In genomic region chr21:31908106-31909031, GRCh38 we compare ENCODE assay signal across 14 cellular contexts. TPM values are rescaled to one million over a fixed set of nuclear protein-coding genes. Genes with fewer than 3 reads are reported as not detected.
A peak's percentile ranks its signal among the peaks of the same experiment; 100 is the strongest.
DNase-seq lines count a peak whose midpoint lies in the region; ATAC-seq and TF ChIP-seq lines count a peak whose summit lies in the region.
"Had no signal": no experiment of that assay in that cellular context is flagged by ENCODE, and none has a peak within 500 bp of the region (broad histone marks: within the 10 kb centered on the region; RNA-seq: fewer than 3 reads in every experiment).

No MANE protein-coding gene starts in this region.

- intact Hi-C loops in upper lobe of right lung (cut with DNase I), result no loop called here
- intact Hi-C loops in psoas muscle (cut with DNase I), result no loop called here

- H3K27me3 ChIP-seq in upper lobe of right lung, result peaks cover 4% of the 10 kb centered on the region
- peaks cover 0 to 6% (median 5%) of the 10 kb centered on the region in 3 donors for H3K27me3 ChIP-seq in psoas muscle (ENCODE audit: insufficient read depth in 3 of 3, low read length in 2 of 3)
- H3K27me3 ChIP-seq: sigmoid colon had no signal

- H3K36me3 ChIP-seq in upper lobe of right lung (no peaks in the 10 kb centered on the region), psoas muscle (ENCODE audit: insufficient read depth in 1 of 2, low read depth in 1 of 2) (no peaks in the 10 kb centered on the region)
- H3K36me3 ChIP-seq: esophagus muscularis mucosa, left ventricle myocardium inferior, sigmoid colon had no signal

- peak; percentile 53 for DNase-seq in NCI-H510A treated with DMSO at 0.1 percent for 48 hours (lab: John Stamatoyannopoulos, UW)
- DNase-seq in NCI-H510A (lab: John Stamatoyannopoulos, UW), result no peak
- peak; percentile 54 for DNase-seq in dedifferentiated amniotic fluid mesenchymal stem cell (ENCODE audit: extremely low spot score)
- peak; percentile 65 for DNase-seq in mesenteric fat pad (ENCODE audit: low spot score)
- no peak for DNase-seq in upper lobe of right lung
- no peak for DNase-seq in psoas muscle
- DNase-seq in stimulated activated CD8-positive, alpha-beta memory T cell treated with anti-CD3 and anti-CD28 coated beads, Interleukin-4, amount 100 ng/mL, for 48 hours, result no peak
- DNase-seq in RKO (ENCODE audit: low spot score), result no peak
- DNase-seq: activated CD4-positive, CD25-positive, alpha-beta regulatory T cell; left ventricle myocardium inferior; sigmoid colon had no signal

- H3K4me1 ChIP-seq in upper lobe of right lung (no peaks in the 10 kb centered on the region), psoas muscle (no peaks in the 10 kb centered on the region)
- H3K4me1 ChIP-seq: left ventricle myocardium inferior had no signal

- H3K4me3 ChIP-seq in upper lobe of right lung, result no peak overlapping the region
- H3K4me3 ChIP-seq in psoas muscle, result no peak overlapping the region
- H3K4me3 ChIP-seq: esophagus muscularis mucosa, K562, left ventricle myocardium inferior, sigmoid colon had no signal

- ATAC-seq in upper lobe of right lung (peak; percentile 75), psoas muscle (no peak)
- ATAC-seq: K562 had no signal

- TF ChIP-seq CTCF in upper lobe of right lung (IDR thresholded peaks at IDR 0.05) (no peak), psoas muscle (IDR thresholded peaks at IDR 0.05) (no peak)

- no peak overlapping the region for H3K27ac ChIP-seq in upper lobe of right lung
- no peak overlapping the region for H3K27ac ChIP-seq in psoas muscle
- H3K27ac ChIP-seq: 22Rv1, esophagus muscularis mucosa, left ventricle myocardium inferior had no signal

- H3K9me3 ChIP-seq in upper lobe of right lung (no peaks in the 10 kb centered on the region), psoas muscle (no peaks in the 10 kb centered on the region)
- H3K9me3 ChIP-seq: esophagus muscularis mucosa, left ventricle myocardium inferior, sigmoid colon had no signal

- 42 to 60% (median 46%) methylated on average over 20 of the region's 20 CpGs for WGBS in psoas muscle, 3 donors

RNA-seq across cellular contexts. Expression of gene HUNK, which starts 35.5 kb away (rescaled TPM):
- 0.55 TPM for total RNA-seq in mesenteric fat pad
- total RNA-seq in upper lobe of right lung, result 2.0 TPM
- under 1 TPM; 0.10 to 0.54 (median 0.15) TPM for total RNA-seq in psoas muscle
- polyA plus RNA-seq in psoas muscle, result under 1 TPM; 0.03 to 0.06 (median 0.05) TPM
- total RNA-seq: K562 had no signal
- polyA plus RNA-seq: K562 had no signal

Comparison
In these comparisons a context has a peak if more than half of its experiments do, and no peak if none do; other contexts are left out.
1. DNase-seq: peak in NCI-H510A treated with DMSO at 0.1 percent for 48 hours (single experiment), dedifferentiated amniotic fluid mesenchymal stem cell (single experiment) and mesenteric fat pad (single experiment); none in NCI-H510A (single experiment), upper lobe of right lung (single experiment), psoas muscle (0 of 2), stimulated activated CD8-positive, alpha-beta memory T cell treated with anti-CD3 and anti-CD28 coated beads, Interleukin-4, amount 100 ng/mL, for 48 hours (single experiment) and RKO (single experiment).